Comparison of ENCODE assay signal across 17 cellular contexts in the genomic region with DNA sequence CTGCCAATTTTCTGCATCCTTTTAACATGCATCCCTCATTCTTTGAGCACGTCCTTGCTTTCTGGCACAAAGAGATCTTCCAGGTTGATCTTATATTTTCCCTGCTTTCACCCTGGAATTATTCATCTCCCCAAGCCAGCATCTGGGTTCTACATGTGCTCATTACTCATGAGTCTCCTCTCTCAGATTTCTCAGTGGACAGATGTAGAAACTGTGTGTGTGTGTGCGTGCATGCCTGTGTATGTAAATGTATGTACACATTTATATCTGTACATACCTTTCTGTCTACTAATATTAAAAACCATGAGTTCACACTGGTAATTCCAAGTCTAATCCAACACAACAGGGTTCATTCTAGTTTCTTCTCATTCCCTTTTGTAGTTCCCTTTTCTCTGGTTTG. TPM values are rescaled to one million over a fixed set of nuclear protein-coding genes. Genes with fewer than 3 reads are reported as not detected.
DNase-seq lines count a peak whose midpoint lies in the region; ATAC-seq, FAIRE-seq and TF ChIP-seq lines count a peak whose summit lies in the region.
"Had no signal": no experiment of that assay in that cellular context is flagged by ENCODE, and none has a peak within 500 bp of the region (broad histone marks: within the 10 kb centered on the region; RNA-seq: fewer than 3 reads in every experiment).

No MANE protein-coding gene starts in this region.

- H3K27me3 Mint-ChIP-seq in natural killer cell treated with Interleukin-12 subunit alpha and Interleukin-12 subunit beta and Interleukin-15 and Interleukin-18, amount 100 ng/mL, for 72 hours: peaks cover 28 to 55% of the 10 kb centered on the region in 2 donors
- H3K27me3 Mint-ChIP-seq: CD4-positive, alpha-beta T cell had no signal

- H3K27ac Mint-ChIP-seq in natural killer cell treated with Interleukin-12 subunit alpha and Interleukin-12 subunit beta and Interleukin-15 and Interleukin-18, amount 100 ng/mL, for 72 hours: no peak overlapping the region
- H3K27ac Mint-ChIP-seq: CD4-positive, alpha-beta T cell had no signal

- no peaks in the 10 kb centered on the region for H3K36me3 Mint-ChIP-seq in natural killer cell treated with Interleukin-12 subunit alpha and Interleukin-12 subunit beta and Interleukin-15 and Interleukin-18, amount 100 ng/mL, for 72 hours

- no peak for FAIRE-seq in bronchial epithelial cell (lab: Jason Lieb, UNC)
- FAIRE-seq: A549, D721Med, GM12892, GM18507 had no signal

- H3K4me3 ChIP-seq in bronchial epithelial cell (ENCODE audit: low read depth, low read length) (no peak overlapping the region), fibroblast of mammary gland (ENCODE audit: control insufficient read depth, low read depth, low read length) (no peak overlapping the region), skeletal muscle cell (ENCODE audit: low read depth, low read length) (no peak overlapping the region)
- H3K4me3 ChIP-seq: A549 had no signal

- no peaks in the 10 kb centered on the region for H3K4me1 Mint-ChIP-seq in natural killer cell treated with Interleukin-12 subunit alpha and Interleukin-12 subunit beta and Interleukin-15 and Interleukin-18, amount 100 ng/mL, for 72 hours (ENCODE audit: low read depth in 2 of 2)

- peak; percentile 14 for DNase-seq in ELR (ENCODE audit: low read depth)
- DNase-seq in bronchial epithelial cell (ENCODE audit: low read depth): peak; percentile 44
- DNase-seq in fibroblast of mammary gland (ENCODE audit: low read depth): peak; percentile 19
- peak; percentile 29 for DNase-seq in skeletal muscle cell (ENCODE audit: low read depth)
- DNase-seq in natural killer cell treated with Interleukin-12 subunit alpha and Interleukin-12 subunit beta and Interleukin-15 and Interleukin-18, amount 100 ng/mL, for 72 hours (ENCODE audit: low spot score): no peak
- DNase-seq: AML-193; Caco-2; CD4-positive, alpha-beta T cell; GDM1; GOT3; H7 had no signal

- no peaks in the 10 kb centered on the region for H3K36me3 ChIP-seq in bronchial epithelial cell (ENCODE audit: control insufficient read depth, insufficient read depth, low read length)

- TF ChIP-seq CTCF in bronchial epithelial cell (IDR thresholded peaks at IDR 0.05; ENCODE audit: insufficient read depth, low read length, severe bottlenecking) (no peak), fibroblast of mammary gland (conservative IDR thresholded peaks at IDR 0.05; ENCODE audit: control insufficient read depth, insufficient read depth, low read depth, low read length) (no peak)

- H3K27me3 ChIP-seq in bronchial epithelial cell (ENCODE audit: control insufficient read depth, insufficient read depth, low read length): peaks cover 2% of the 10 kb centered on the region

- H3K4me3 Mint-ChIP-seq in natural killer cell treated with Interleukin-12 subunit alpha and Interleukin-12 subunit beta and Interleukin-15 and Interleukin-18, amount 100 ng/mL, for 72 hours: no peak overlapping the region
- H3K4me3 Mint-ChIP-seq: CD4-positive, alpha-beta T cell had no signal

- no peaks in the 10 kb centered on the region for H3K9me3 Mint-ChIP-seq in natural killer cell treated with Interleukin-12 subunit alpha and Interleukin-12 subunit beta and Interleukin-15 and Interleukin-18, amount 100 ng/mL, for 72 hours
- H3K9me3 Mint-ChIP-seq: CD4-positive, alpha-beta T cell had no signal

- ATAC-seq in natural killer cell treated with Interleukin-12 subunit alpha and Interleukin-12 subunit beta and Interleukin-15 and Interleukin-18, amount 100 ng/mL, for 72 hours: no peak
- ATAC-seq in HG03025 (IDR thresholded peaks at IDR 0.05; ENCODE audit: low FRiP score, unreplicated experiment): no peak
- ATAC-seq in GM21390 (IDR thresholded peaks at IDR 0.05; ENCODE audit: unreplicated experiment): no peak
- ATAC-seq: A549 had no signal

RNA-seq across cellular contexts. Expression of gene NSRP1, which starts 41.9 kb away (rescaled TPM):
- 8.7 and 10.1 TPM in 2 replicates for total RNA-seq in bronchial epithelial cell
- 10 to 100 TPM; 35.7 to 59.8 TPM for total RNA-seq in natural killer cell treated with Interleukin-12 subunit alpha and Interleukin-12 subunit beta and Interleukin-15 and Interleukin-18, amount 100 ng/mL, for 72 hours
